14 cellular contexts compared by ENCODE assay signal in the genomic region with DNA sequence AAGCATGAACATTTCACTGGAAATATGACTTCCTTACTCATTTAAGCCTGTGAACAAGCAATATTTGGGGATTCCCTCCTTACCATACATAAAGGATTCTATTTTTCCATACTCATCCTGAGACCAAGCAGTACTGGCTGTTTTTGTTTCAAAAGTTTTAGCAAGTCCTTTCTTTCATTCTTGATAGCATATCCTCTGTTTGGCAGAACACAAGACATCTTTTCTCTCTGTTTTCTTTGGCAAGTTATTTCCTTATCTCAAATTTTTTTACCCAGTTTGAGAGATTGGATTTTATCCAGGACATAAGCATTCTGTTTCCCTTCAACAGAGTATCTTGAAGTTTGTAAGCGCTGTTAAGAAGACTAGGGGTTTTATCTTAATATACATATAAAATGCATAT. TPM values are rescaled to one million over a fixed set of nuclear protein-coding genes. Genes with fewer than 3 reads are reported as not detected.
A peak's percentile ranks its signal among the peaks of the same experiment; 100 is the strongest.
DNase-seq lines count a peak whose midpoint lies in the region; ATAC-seq and TF ChIP-seq lines count a peak whose summit lies in the region.
"Had no signal": no experiment of that assay in that cellular context is flagged by ENCODE, and none has a peak within 500 bp of the region (broad histone marks: within the 10 kb centered on the region; RNA-seq: fewer than 3 reads in every experiment).

No MANE protein-coding gene starts in this region.

- H3K79me2 ChIP-seq in Loucy (ENCODE audit: insufficient read depth, low read length) = peaks cover 18% of the 10 kb centered on the region

- H3K4me3 ChIP-seq in Loucy (ENCODE audit: low read length, poor library complexity, severe bottlenecking) = peak overlapping the region; percentile 7
- H3K4me3 ChIP-seq in astrocyte of the spinal cord (ENCODE audit: low read depth, low read length) = no peak overlapping the region
- H3K4me3 ChIP-seq: tibial artery had no signal

- peak; percentile 57 for DNase-seq in COLO829 (ENCODE audit: low spot score)
- DNase-seq in astrocyte of the spinal cord (ENCODE audit: low read depth, low spot score) = peak; percentile 13
- peak; percentile 27 for DNase-seq in inferior parietal cortex (ENCODE audit: extremely low spot score)
- no peak for DNase-seq in activated naive CD4-positive, alpha-beta T cell treated with anti-CD3 and anti-CD28 coated beads, Interleukin-2, amount 50 U/mL, for 72 hours (ENCODE audit: low spot score in 2 of 2)
- DNase-seq in AG20443 (ENCODE audit: low spot score) = no peak
- DNase-seq: AML-193; effector CD8-positive, alpha-beta T cell; left cardiac atrium; stimulated activated CD4-positive, alpha-beta T cell treated with anti-CD3 and anti-CD28 coated beads, Interleukin-2, amount 100 ng/mL, for 24 hours; tibial artery had no signal

- H3K9me2 ChIP-seq in Loucy (replicated peaks; ENCODE audit: low read depth, low read length) = no peaks in the 10 kb centered on the region

- no peak overlapping the region for H2AFZ ChIP-seq in Loucy (ENCODE audit: low read length)

- no peaks in the 10 kb centered on the region for H3K36me3 ChIP-seq in Loucy (ENCODE audit: insufficient read depth, low read length)

- H3K9me3 Mint-ChIP-seq in activated naive CD4-positive, alpha-beta T cell treated with anti-CD3 and anti-CD28 coated beads, Interleukin-2, amount 50 U/mL, for 72 hours = no peaks in the 10 kb centered on the region

- in situ Hi-C loops in astrocyte of the spinal cord (cut with HindIII; ENCODE audit: low sequenced_read_pairs) = no loop called here

- TF ChIP-seq CTCF in Loucy (conservative IDR thresholded peaks at IDR 0.05; ENCODE audit: low read length) = no peak
- no peak for TF ChIP-seq CTCF in astrocyte of the spinal cord (IDR thresholded peaks at IDR 0.05; ENCODE audit: low read depth, low read length)

- no peak for ATAC-seq in activated naive CD4-positive, alpha-beta T cell treated with anti-CD3 and anti-CD28 coated beads, Interleukin-2, amount 50 U/mL, for 72 hours
- no peak for ATAC-seq in GM19397 (IDR thresholded peaks at IDR 0.05; ENCODE audit: unreplicated experiment)
- ATAC-seq in HG03469 (IDR thresholded peaks at IDR 0.05; ENCODE audit: unreplicated experiment) = no peak
- ATAC-seq: HCT116, left cardiac atrium had no signal

- H3K4me1 ChIP-seq in Loucy (ENCODE audit: insufficient read depth, low read length, poor library complexity, severe bottlenecking) = peaks cover 33% of the 10 kb centered on the region

- peak overlapping the region; percentile 86 for H3K4me2 ChIP-seq in Loucy (ENCODE audit: low read depth, low read length, poor library complexity, severe bottlenecking)

- no peaks in the 10 kb centered on the region for H3K27me3 ChIP-seq in Loucy (ENCODE audit: insufficient read depth, low read length, poor library complexity, severe bottlenecking)
- H3K27me3 ChIP-seq: tibial artery had no signal

- H3K27ac Mint-ChIP-seq in activated naive CD4-positive, alpha-beta T cell treated with anti-CD3 and anti-CD28 coated beads, Interleukin-2, amount 50 U/mL, for 72 hours = no peak overlapping the region

- H3F3A ChIP-seq in Loucy (ENCODE audit: low read depth) = no peaks in the 10 kb centered on the region

- H3K9ac ChIP-seq in Loucy (ENCODE audit: low read depth, low read length, poor library complexity, severe bottlenecking) = no peak overlapping the region

- no peaks in the 10 kb centered on the region for H3K9me3 ChIP-seq in Loucy (ENCODE audit: insufficient read depth, low read depth, low read length)
- H3K9me3 ChIP-seq: tibial artery had no signal

- H4K20me1 ChIP-seq in Loucy (ENCODE audit: insufficient read depth, low read length, poor library complexity, severe bottlenecking) = peaks cover 13% of the 10 kb centered on the region

- H3K36me3 Mint-ChIP-seq in activated naive CD4-positive, alpha-beta T cell treated with anti-CD3 and anti-CD28 coated beads, Interleukin-2, amount 50 U/mL, for 72 hours = peaks cover 2 to 21% of the 10 kb centered on the region in 2 donors

RNA-seq across cellular contexts. Expression of gene WASL, which starts 3.0 kb away (rescaled TPM):
- total RNA-seq in activated naive CD4-positive, alpha-beta T cell treated with anti-CD3 and anti-CD28 coated beads, Interleukin-2, amount 50 U/mL, for 72 hours = 1 to 10 TPM; 5.3 to 7.8 TPM

Comparison
In these comparisons a context has a peak if more than half of its experiments do, and no peak if none do; other contexts are left out.
1. DNase-seq: peak in COLO829 (single experiment), astrocyte of the spinal cord (single experiment) and inferior parietal cortex (single experiment); none in activated naive CD4-positive, alpha-beta T cell treated with anti-CD3 and anti-CD28 coated beads, Interleukin-2, amount 50 U/mL, for 72 hours (0 of 2) and AG20443 (single experiment).